Comparison of ENCODE assay signal across 1 cellular context in the genomic region with DNA sequence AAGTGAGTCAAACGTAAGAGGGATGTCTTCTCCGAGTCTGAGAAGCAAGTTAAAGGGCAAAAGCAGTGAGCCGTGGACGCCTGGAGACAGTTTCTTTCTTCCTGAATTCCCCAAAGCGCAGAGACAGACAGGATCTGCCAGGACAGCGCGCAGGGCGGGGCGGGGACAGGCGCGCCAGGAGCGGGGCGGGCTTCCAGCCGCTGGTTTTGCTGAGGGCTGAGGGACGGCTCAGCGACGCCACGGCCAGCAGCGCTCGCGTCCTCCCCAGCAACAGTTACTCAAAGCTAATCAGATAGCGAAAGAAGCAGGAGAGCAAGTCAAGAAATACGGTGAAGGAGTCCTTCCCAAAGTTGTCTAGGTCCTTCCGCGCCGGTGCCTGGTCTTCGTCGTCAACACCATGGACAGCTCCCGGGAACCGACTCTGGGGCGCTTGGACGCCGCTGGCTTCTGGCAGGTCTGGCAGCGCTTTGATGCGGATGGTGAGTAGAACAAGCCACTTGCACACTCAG.
A peak's percentile ranks its signal among the peaks of the same experiment; 100 is the strongest.
TF ChIP-seq lines count a peak whose summit lies in the region.

A gene with protein sequence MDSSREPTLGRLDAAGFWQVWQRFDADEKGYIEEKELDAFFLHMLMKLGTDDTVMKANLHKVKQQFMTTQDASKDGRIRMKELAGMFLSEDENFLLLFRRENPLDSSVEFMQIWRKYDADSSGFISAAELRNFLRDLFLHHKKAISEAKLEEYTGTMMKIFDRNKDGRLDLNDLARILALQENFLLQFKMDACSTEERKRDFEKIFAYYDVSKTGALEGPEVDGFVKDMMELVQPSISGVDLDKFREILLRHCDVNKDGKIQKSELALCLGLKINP (plus strand): TSS at position 209 of the 509 bp plus-strand sequence. CDS start 189 bp downstream, at position 398.

TF ChIP-seq in WTC11, 78 proteins besides CTCF, POLR2A, EP300 and RAD21 (continued from another document):
- TF ChIP-seq, protein P1, sequence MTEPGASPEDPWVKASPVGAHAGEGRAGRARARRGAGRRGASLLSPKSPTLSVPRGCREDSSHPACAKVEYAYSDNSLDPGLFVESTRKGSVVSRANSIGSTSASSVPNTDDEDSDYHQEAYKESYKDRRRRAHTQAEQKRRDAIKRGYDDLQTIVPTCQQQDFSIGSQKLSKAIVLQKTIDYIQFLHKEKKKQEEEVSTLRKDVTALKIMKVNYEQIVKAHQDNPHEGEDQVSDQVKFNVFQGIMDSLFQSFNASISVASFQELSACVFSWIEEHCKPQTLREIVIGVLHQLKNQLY (CRISPR knock-in tag; IDR thresholded peaks at IDR 0.05), result 0 out of 2 replicates have a peak, but pooled peaks have one; percentile 43
- no peak; the same call in 1 of the 2 replicates for TF ChIP-seq JUN (CRISPR knock-in tag; IDR thresholded peaks at IDR 0.05)
- peak; percentile 90; the same call in 1 of the 2 replicates for TF ChIP-seq CBFB (CRISPR knock-in tag; IDR thresholded peaks at IDR 0.05; ENCODE audit: low read depth)
- TF ChIP-seq ZNF396 (CRISPR knock-in tag; IDR thresholded peaks at IDR 0.05; ENCODE audit: borderline replicate concordance), result no peak
- 0 out of 2 replicates have a peak, but pooled peaks have one; percentile 43 for TF ChIP-seq ZNF138 (CRISPR knock-in tag; conservative IDR thresholded peaks at IDR 0.05)
- TF ChIP-seq TEAD1 (CRISPR knock-in tag; IDR thresholded peaks at IDR 0.05), result peak; percentile 94
- TF ChIP-seq, protein P2, sequence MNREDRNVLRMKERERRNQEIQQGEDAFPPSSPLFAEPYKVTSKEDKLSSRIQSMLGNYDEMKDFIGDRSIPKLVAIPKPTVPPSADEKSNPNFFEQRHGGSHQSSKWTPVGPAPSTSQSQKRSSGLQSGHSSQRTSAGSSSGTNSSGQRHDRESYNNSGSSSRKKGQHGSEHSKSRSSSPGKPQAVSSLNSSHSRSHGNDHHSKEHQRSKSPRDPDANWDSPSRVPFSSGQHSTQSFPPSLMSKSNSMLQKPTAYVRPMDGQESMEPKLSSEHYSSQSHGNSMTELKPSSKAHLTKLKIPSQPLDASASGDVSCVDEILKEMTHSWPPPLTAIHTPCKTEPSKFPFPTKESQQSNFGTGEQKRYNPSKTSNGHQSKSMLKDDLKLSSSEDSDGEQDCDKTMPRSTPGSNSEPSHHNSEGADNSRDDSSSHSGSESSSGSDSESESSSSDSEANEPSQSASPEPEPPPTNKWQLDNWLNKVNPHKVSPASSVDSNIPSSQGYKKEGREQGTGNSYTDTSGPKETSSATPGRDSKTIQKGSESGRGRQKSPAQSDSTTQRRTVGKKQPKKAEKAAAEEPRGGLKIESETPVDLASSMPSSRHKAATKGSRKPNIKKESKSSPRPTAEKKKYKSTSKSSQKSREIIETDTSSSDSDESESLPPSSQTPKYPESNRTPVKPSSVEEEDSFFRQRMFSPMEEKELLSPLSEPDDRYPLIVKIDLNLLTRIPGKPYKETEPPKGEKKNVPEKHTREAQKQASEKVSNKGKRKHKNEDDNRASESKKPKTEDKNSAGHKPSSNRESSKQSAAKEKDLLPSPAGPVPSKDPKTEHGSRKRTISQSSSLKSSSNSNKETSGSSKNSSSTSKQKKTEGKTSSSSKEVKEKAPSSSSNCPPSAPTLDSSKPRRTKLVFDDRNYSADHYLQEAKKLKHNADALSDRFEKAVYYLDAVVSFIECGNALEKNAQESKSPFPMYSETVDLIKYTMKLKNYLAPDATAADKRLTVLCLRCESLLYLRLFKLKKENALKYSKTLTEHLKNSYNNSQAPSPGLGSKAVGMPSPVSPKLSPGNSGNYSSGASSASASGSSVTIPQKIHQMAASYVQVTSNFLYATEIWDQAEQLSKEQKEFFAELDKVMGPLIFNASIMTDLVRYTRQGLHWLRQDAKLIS (CRISPR knock-in tag; IDR thresholded peaks at IDR 0.05; ENCODE audit: borderline replicate concordance), result peak; percentile 82; the same call in 1 of the 2 replicates
- TF ChIP-seq, protein P3, sequence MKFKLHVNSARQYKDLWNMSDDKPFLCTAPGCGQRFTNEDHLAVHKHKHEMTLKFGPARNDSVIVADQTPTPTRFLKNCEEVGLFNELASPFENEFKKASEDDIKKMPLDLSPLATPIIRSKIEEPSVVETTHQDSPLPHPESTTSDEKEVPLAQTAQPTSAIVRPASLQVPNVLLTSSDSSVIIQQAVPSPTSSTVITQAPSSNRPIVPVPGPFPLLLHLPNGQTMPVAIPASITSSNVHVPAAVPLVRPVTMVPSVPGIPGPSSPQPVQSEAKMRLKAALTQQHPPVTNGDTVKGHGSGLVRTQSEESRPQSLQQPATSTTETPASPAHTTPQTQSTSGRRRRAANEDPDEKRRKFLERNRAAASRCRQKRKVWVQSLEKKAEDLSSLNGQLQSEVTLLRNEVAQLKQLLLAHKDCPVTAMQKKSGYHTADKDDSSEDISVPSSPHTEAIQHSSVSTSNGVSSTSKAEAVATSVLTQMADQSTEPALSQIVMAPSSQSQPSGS (CRISPR knock-in tag; IDR thresholded peaks at IDR 0.05; ENCODE audit: borderline replicate concordance, low read depth), result peak; percentile 65; the same call in 1 of the 2 replicates
- no peak for TF ChIP-seq ELF4 (CRISPR knock-in tag; IDR thresholded peaks at IDR 0.05; ENCODE audit: low read depth)
- peak; percentile 85 for TF ChIP-seq FOXK1 (CRISPR knock-in tag; IDR thresholded peaks at IDR 0.05)
- TF ChIP-seq NFATC4 (CRISPR knock-in tag; IDR thresholded peaks at IDR 0.05), result no peak
- TF ChIP-seq, protein P4, sequence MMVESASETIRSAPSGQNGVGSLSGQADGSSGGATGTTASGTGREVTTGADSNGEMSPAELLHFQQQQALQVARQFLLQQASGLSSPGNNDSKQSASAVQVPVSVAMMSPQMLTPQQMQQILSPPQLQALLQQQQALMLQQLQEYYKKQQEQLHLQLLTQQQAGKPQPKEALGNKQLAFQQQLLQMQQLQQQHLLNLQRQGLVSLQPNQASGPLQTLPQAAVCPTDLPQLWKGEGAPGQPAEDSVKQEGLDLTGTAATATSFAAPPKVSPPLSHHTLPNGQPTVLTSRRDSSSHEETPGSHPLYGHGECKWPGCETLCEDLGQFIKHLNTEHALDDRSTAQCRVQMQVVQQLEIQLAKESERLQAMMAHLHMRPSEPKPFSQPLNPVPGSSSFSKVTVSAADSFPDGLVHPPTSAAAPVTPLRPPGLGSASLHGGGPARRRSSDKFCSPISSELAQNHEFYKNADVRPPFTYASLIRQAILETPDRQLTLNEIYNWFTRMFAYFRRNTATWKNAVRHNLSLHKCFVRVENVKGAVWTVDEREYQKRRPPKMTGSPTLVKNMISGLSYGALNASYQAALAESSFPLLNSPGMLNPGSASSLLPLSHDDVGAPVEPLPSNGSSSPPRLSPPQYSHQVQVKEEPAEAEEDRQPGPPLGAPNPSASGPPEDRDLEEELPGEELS (CRISPR knock-in tag; IDR thresholded peaks at IDR 0.05), result peak; percentile 94
- peak; percentile 71; the same call in 1 of the 2 replicates for TF ChIP-seq CREB1 (CRISPR knock-in tag; IDR thresholded peaks at IDR 0.05)
- 0 out of 2 replicates have a peak, but pooled peaks have one; percentile 40 for TF ChIP-seq KAT7 (CRISPR knock-in tag; IDR thresholded peaks at IDR 0.05; ENCODE audit: borderline replicate concordance)
